Comparison of ENCODE assay signal across 18 cellular contexts in genomic region chr16:75179208-75179607, GRCh38. TPM values are rescaled to one million over a fixed set of nuclear protein-coding genes. Genes with fewer than 3 reads are reported as not detected.
DNase-seq lines count a peak whose midpoint lies in the region; ATAC-seq, FAIRE-seq and TF ChIP-seq lines count a peak whose summit lies in the region.
"Had no signal": no experiment of that assay in that cellular context is flagged by ENCODE, and none has a peak within 500 bp of the region (broad histone marks: within the 10 kb centered on the region; RNA-seq: fewer than 3 reads in every experiment).

No MANE protein-coding gene starts in this region.

- H3K4me1 Mint-ChIP-seq in IgD-negative memory B cell = peaks cover 0 to 4% (median 4%) of the 10 kb centered on the region in 3 donors
- H3K4me1 Mint-ChIP-seq in activated T-helper 17 cell treated with anti-CD3 and anti-CD28 coated beads, Interleukin-2, amount 50 U/mL, for 72 hours = no peaks in the 10 kb centered on the region
- H3K4me1 Mint-ChIP-seq in stimulated activated memory B cell treated with anti-CD40 and anti-IgM and Interleukin-4, amounts not matched to agents 10 μg/mL and 1 μg/mL and 100 μg/mL, for 72 hours = peaks cover 15% of the 10 kb centered on the region
- H3K4me1 Mint-ChIP-seq: CD4-positive, alpha-beta memory T cell; H9 had no signal

- H3K27ac Mint-ChIP-seq in IgD-negative memory B cell = no peak overlapping the region
- H3K27ac Mint-ChIP-seq in activated T-helper 17 cell treated with anti-CD3 and anti-CD28 coated beads, Interleukin-2, amount 50 U/mL, for 72 hours = no peak overlapping the region
- no peak overlapping the region for H3K27ac Mint-ChIP-seq in stimulated activated memory B cell treated with anti-CD40 and anti-IgM and Interleukin-4, amounts not matched to agents 10 μg/mL and 1 μg/mL and 100 μg/mL, for 72 hours
- H3K27ac Mint-ChIP-seq: CD4-positive, alpha-beta memory T cell; H9 had no signal

- peaks cover 8 to 18% (median 14%) of the 10 kb centered on the region in 3 donors for H3K9me3 Mint-ChIP-seq in IgD-negative memory B cell
- peaks cover 8% of the 10 kb centered on the region for H3K9me3 Mint-ChIP-seq in activated T-helper 17 cell treated with anti-CD3 and anti-CD28 coated beads, Interleukin-2, amount 50 U/mL, for 72 hours
- peaks cover 21% of the 10 kb centered on the region for H3K9me3 Mint-ChIP-seq in stimulated activated memory B cell treated with anti-CD40 and anti-IgM and Interleukin-4, amounts not matched to agents 10 μg/mL and 1 μg/mL and 100 μg/mL, for 72 hours

- H3K36me3 Mint-ChIP-seq in IgD-negative memory B cell = peaks cover 1% of the 10 kb centered on the region
- H3K36me3 Mint-ChIP-seq in activated T-helper 17 cell treated with anti-CD3 and anti-CD28 coated beads, Interleukin-2, amount 50 U/mL, for 72 hours (ENCODE audit: low read depth) = no peaks in the 10 kb centered on the region
- peaks cover 29% of the 10 kb centered on the region for H3K36me3 Mint-ChIP-seq in stimulated activated memory B cell treated with anti-CD40 and anti-IgM and Interleukin-4, amounts not matched to agents 10 μg/mL and 1 μg/mL and 100 μg/mL, for 72 hours

- peak; percentile 19 for ATAC-seq in activated T-helper 17 cell treated with anti-CD3 and anti-CD28 coated beads, Interleukin-2, amount 50 U/mL, for 72 hours (replicated peaks)
- ATAC-seq in stimulated activated memory B cell treated with anti-CD40 and anti-IgM and Interleukin-4, amounts not matched to agents 10 μg/mL and 1 μg/mL and 100 μg/mL, for 72 hours = peak; percentile 50
- ATAC-seq in GM21381 (IDR thresholded peaks at IDR 0.05; ENCODE audit: unreplicated experiment) = no peak

- DNase-seq in GM12891 (ENCODE audit: insufficient read length, low spot score) (no peak), NCI-H226 (no peak)
- no peak for DNase-seq in activated CD4-positive, alpha-beta T cell treated with anti-CD3 and anti-CD28 coated beads for 48 hours
- DNase-seq: ACHN; CD4-positive, alpha-beta memory T cell; DMS153; DMS79; GDM1; H9 had no signal

- H3K4me3 Mint-ChIP-seq in IgD-negative memory B cell = peak overlapping the region in 3 of 4 donors; percentile 19 to 79 (median 68)
- H3K4me3 Mint-ChIP-seq in activated T-helper 17 cell treated with anti-CD3 and anti-CD28 coated beads, Interleukin-2, amount 50 U/mL, for 72 hours = no peak overlapping the region
- peak overlapping the region; percentile 3 for H3K4me3 Mint-ChIP-seq in stimulated activated memory B cell treated with anti-CD40 and anti-IgM and Interleukin-4, amounts not matched to agents 10 μg/mL and 1 μg/mL and 100 μg/mL, for 72 hours
- H3K4me3 Mint-ChIP-seq: CD4-positive, alpha-beta memory T cell; H9 had no signal

- no peaks in the 10 kb centered on the region for H3K27me3 Mint-ChIP-seq in IgD-negative memory B cell
- H3K27me3 Mint-ChIP-seq in activated T-helper 17 cell treated with anti-CD3 and anti-CD28 coated beads, Interleukin-2, amount 50 U/mL, for 72 hours = no peaks in the 10 kb centered on the region
- H3K27me3 Mint-ChIP-seq in stimulated activated memory B cell treated with anti-CD40 and anti-IgM and Interleukin-4, amounts not matched to agents 10 μg/mL and 1 μg/mL and 100 μg/mL, for 72 hours = peaks cover 12% of the 10 kb centered on the region
- H3K27me3 Mint-ChIP-seq: CD4-positive, alpha-beta memory T cell had no signal

- TF ChIP-seq POLR2A in GM12891 (IDR thresholded peaks at IDR 0.05; ENCODE audit: low read depth, low read length) = no peak

- peak; percentile 41 for FAIRE-seq in GM12891 (lab: Jason Lieb, UNC)
- FAIRE-seq: A204.1, H1 had no signal

TF ChIP-seq in GM12891, 5 proteins besides CTCF, POLR2A, EP300 and RAD21:
- TF ChIP-seq POU2F2 (IDR thresholded peaks at IDR 0.05; ENCODE audit: low read depth, low read length) (no peak), SPI1 (IDR thresholded peaks at IDR 0.05; ENCODE audit: low read depth, low read length) (peak; percentile 64), TAF1 (IDR thresholded peaks at IDR 0.05; ENCODE audit: low read depth, low read length) (no peak), PAX5 (IDR thresholded peaks at IDR 0.05; ENCODE audit: insufficient read depth, low read length, severe bottlenecking) (no peak), POLR2AphosphoS5 (IDR thresholded peaks at IDR 0.05; ENCODE audit: low read depth, low read length) (no peak)

RNA-seq across cellular contexts. Expression of gene CTRB2, which starts 27.8 kb away (rescaled TPM):
- polyA plus RNA-seq in GM12891 (2012; ENCODE audit: low read depth, missing spikeins) = not detected
- polyA plus RNA-seq in IgD-negative memory B cell = not detected
- not detected for total RNA-seq in activated T-helper 17 cell treated with anti-CD3 and anti-CD28 coated beads, Interleukin-2, amount 50 U/mL, for 72 hours
- total RNA-seq: CD4-positive, alpha-beta memory T cell; Daoy; H1; H9; HT-29 had no signal
- polyA plus RNA-seq: BJ; CD4-positive, alpha-beta memory T cell; H1 had no signal

RNA-seq across cellular contexts. Expression of gene ZFP1, which starts 30.9 kb away (rescaled TPM):
- 6.8 TPM for polyA plus RNA-seq in GM12891 (2012; ENCODE audit: low read depth, missing spikeins)
- polyA plus RNA-seq in IgD-negative memory B cell = 12.9 TPM
- total RNA-seq in activated T-helper 17 cell treated with anti-CD3 and anti-CD28 coated beads, Interleukin-2, amount 50 U/mL, for 72 hours = 10 to 100 TPM; 16.9 to 19.0 TPM

RNA-seq across cellular contexts. Expression of gene CTRB1, which starts 39.6 kb away (rescaled TPM):
- polyA plus RNA-seq in GM12891 (2012; ENCODE audit: low read depth, missing spikeins) = not detected
- polyA plus RNA-seq in IgD-negative memory B cell = not detected
- total RNA-seq in activated T-helper 17 cell treated with anti-CD3 and anti-CD28 coated beads, Interleukin-2, amount 50 U/mL, for 72 hours = not detected
- total RNA-seq: CD4-positive, alpha-beta memory T cell; Daoy; H1; H9; HT-29 had no signal
- polyA plus RNA-seq: BJ; CD4-positive, alpha-beta memory T cell; H1 had no signal
